ENCODE assay signal across 9 cellular contexts in genomic region chr18:38940475-38940862, GRCh38.
DNase-seq lines count a peak whose midpoint lies in the region; ATAC-seq and TF ChIP-seq lines count a peak whose summit lies in the region.
"Had no signal": no experiment of that assay in that cellular context is flagged by ENCODE, and none has a peak within 500 bp of the region (broad histone marks: within the 10 kb centered on the region; RNA-seq: fewer than 3 reads in every experiment).

No MANE protein-coding gene starts in this region.

- no peak overlapping the region for H3K27ac ChIP-seq in ascending aorta

- H3K27me3 ChIP-seq in ascending aorta: no peaks in the 10 kb centered on the region

- H3K9me3 Mint-ChIP-seq in activated naive CD4-positive, alpha-beta T cell treated with anti-CD3 and anti-CD28 coated beads, Interleukin-2, amount 50 U/mL, for 72 hours: peaks cover 21 to 33% of the 10 kb centered on the region in 2 donors

- ATAC-seq in GM18499 (IDR thresholded peaks at IDR 0.05; ENCODE audit: insufficient read depth, unreplicated experiment) (peak; percentile 13), GM19463 (IDR thresholded peaks at IDR 0.05; ENCODE audit: unreplicated experiment) (peak; percentile 31), HG03066 (IDR thresholded peaks at IDR 0.05; ENCODE audit: low read depth, unreplicated experiment) (peak; percentile 9), HG03108 (IDR thresholded peaks at IDR 0.05; ENCODE audit: unreplicated experiment) (no peak)
- ATAC-seq in activated naive CD4-positive, alpha-beta T cell treated with anti-CD3 and anti-CD28 coated beads, Interleukin-2, amount 50 U/mL, for 72 hours: peak in 1 of 2 donors; percentile 54

- H3K9me3 ChIP-seq in ascending aorta: no peaks in the 10 kb centered on the region

- peaks cover 20 to 44% of the 10 kb centered on the region in 2 donors for H3K36me3 Mint-ChIP-seq in activated naive CD4-positive, alpha-beta T cell treated with anti-CD3 and anti-CD28 coated beads, Interleukin-2, amount 50 U/mL, for 72 hours

- no peaks in the 10 kb centered on the region for H3K4me1 ChIP-seq in ascending aorta

- no peak for TF ChIP-seq CTCF in ascending aorta (IDR thresholded peaks at IDR 0.05)

- intact Hi-C loops in ascending aorta (cut with DNase I): no loop called here

- H3K4me3 ChIP-seq in ascending aorta: no peak overlapping the region

- H3K27ac Mint-ChIP-seq in activated naive CD4-positive, alpha-beta T cell treated with anti-CD3 and anti-CD28 coated beads, Interleukin-2, amount 50 U/mL, for 72 hours: peak overlapping the region; percentile 87

- no peaks in the 10 kb centered on the region for H3K36me3 ChIP-seq in ascending aorta

- DNase-seq in activated naive CD4-positive, alpha-beta T cell treated with anti-CD3 and anti-CD28 coated beads, Interleukin-2, amount 50 U/mL, for 72 hours (ENCODE audit: low spot score in 2 of 2): no peak
- DNase-seq in DMS79 (lab: John Stamatoyannopoulos, UW): no peak
- no peak for DNase-seq in ascending aorta (ENCODE audit: low spot score in 2 of 2)
- DNase-seq in NOMO-1 treated with dmso at 0.1 percent for 144 hours (lab: John Stamatoyannopoulos, UW; ENCODE audit: unreplicated experiment): no peak
- DNase-seq: posterior cingulate gyrus had no signal
